24 cellular contexts compared by ENCODE assay signal in genomic region chr19:13960863-13961784, GRCh38. TPM values are rescaled to one million over a fixed set of nuclear protein-coding genes. Genes with fewer than 3 reads are reported as not detected.
DNase-seq lines count a peak whose midpoint lies in the region; ATAC-seq and TF ChIP-seq lines count a peak whose summit lies in the region.
"Had no signal": no experiment of that assay in that cellular context is flagged by ENCODE, and none has a peak within 500 bp of the region (broad histone marks: within the 10 kb centered on the region; RNA-seq: fewer than 3 reads in every experiment).

No MANE protein-coding gene starts in this region.

- H4K20me1 ChIP-seq in osteoblast (ENCODE audit: insufficient read depth, low read length): peaks cover 4% of the 10 kb centered on the region

- no peak for TF ChIP-seq CTCF in activated CD8-positive, alpha-beta T cell treated with anti-CD3 and anti-CD28 coated beads for 36 hours (IDR thresholded peaks at IDR 0.05)
- TF ChIP-seq CTCF in foreskin fibroblast (IDR thresholded peaks at IDR 0.05; ENCODE audit: low read depth, low read length) (peak; percentile 4), osteoblast (IDR thresholded peaks at IDR 0.05; ENCODE audit: extremely low read depth, low read depth, low read length) (no peak)

- DNase-seq in activated CD4-positive, alpha-beta memory T cell treated with anti-CD3 and anti-CD28 coated beads for 36 hours: no peak
- no peak for DNase-seq in activated CD4-positive, alpha-beta memory T cell treated with anti-CD3 and anti-CD28 coated beads, Interleukin-2, amount 10 ng/mL, durations not matched to agents 7 days and 5 days
- DNase-seq in activated CD8-positive, alpha-beta T cell treated with anti-CD3 and anti-CD28 coated beads for 36 hours: no peak
- no peak for DNase-seq in foreskin fibroblast
- DNase-seq in osteoblast (ENCODE audit: insufficient read length, low spot score, missing footprints): peak; percentile 83
- DNase-seq in NCI-H2081 (lab: John Stamatoyannopoulos, UW): no peak
- DNase-seq in NCI-H69 (lab: John Stamatoyannopoulos, UW): no peak
- no peak for DNase-seq in activated CD4-positive, alpha-beta T cell treated with anti-CD3 and anti-CD28 coated beads, Interleukin-2, amount 50 U/mL, for 48 hours
- DNase-seq: amniotic stem cell; CD8-positive, alpha-beta T cell; central memory CD4-positive, alpha-beta T cell; DMS79; effector memory CD4-positive, alpha-beta T cell; mesendoderm; NCI-H1694 treated with DMSO at 0.1 percent for 48 hours; NCI-H226; NK-92 treated with Interleukin-12 subunit alpha and Interleukin-12 subunit beta, amount 100 ng/mL, for 24 hours; retina; stimulated activated CD4-positive, alpha-beta T cell treated with anti-CD3 and anti-CD28 coated beads, Interleukin-12 subunit alpha, Interleukin-12 subunit beta, amount 100 ng/mL, for 4 hours; T-helper 1 cell; tibial artery had no signal

- peaks cover 19% of the 10 kb centered on the region for H3K36me3 Mint-ChIP-seq in activated CD4-positive, alpha-beta memory T cell treated with anti-CD3 and anti-CD28 coated beads for 36 hours
- peaks cover 43% of the 10 kb centered on the region for H3K36me3 Mint-ChIP-seq in activated CD4-positive, alpha-beta memory T cell treated with anti-CD3 and anti-CD28 coated beads, Interleukin-2, amount 10 ng/mL, durations not matched to agents 7 days and 5 days (ENCODE audit: low read depth)
- H3K36me3 Mint-ChIP-seq in activated CD8-positive, alpha-beta T cell treated with anti-CD3 and anti-CD28 coated beads for 36 hours (ENCODE audit: low read depth): peaks cover 11% of the 10 kb centered on the region

- H3K9me3 ChIP-seq in osteoblast (ENCODE audit: low read depth, low read length): no peaks in the 10 kb centered on the region
- H3K9me3 ChIP-seq: tibial artery had no signal

- H3K4me3 ChIP-seq in foreskin fibroblast (ENCODE audit: low read depth in 1 of 2, low read length in 2 of 2) (no peak overlapping the region), osteoblast (ENCODE audit: insufficient read depth, low read length) (no peak overlapping the region)
- H3K4me3 ChIP-seq: tibial artery had no signal

- no peaks in the 10 kb centered on the region for H3K4me1 Mint-ChIP-seq in activated CD4-positive, alpha-beta memory T cell treated with anti-CD3 and anti-CD28 coated beads for 36 hours (ENCODE audit: low read depth)
- H3K4me1 Mint-ChIP-seq in activated CD4-positive, alpha-beta memory T cell treated with anti-CD3 and anti-CD28 coated beads, Interleukin-2, amount 10 ng/mL, durations not matched to agents 7 days and 5 days: no peaks in the 10 kb centered on the region
- no peaks in the 10 kb centered on the region for H3K4me1 Mint-ChIP-seq in activated CD8-positive, alpha-beta T cell treated with anti-CD3 and anti-CD28 coated beads for 36 hours (ENCODE audit: low read depth)

- ATAC-seq in activated CD8-positive, alpha-beta T cell treated with anti-CD3 and anti-CD28 coated beads for 36 hours: no peak

- H3K4me1 ChIP-seq in osteoblast (ENCODE audit: insufficient read depth, low read length): peaks cover 7% of the 10 kb centered on the region
- H3K4me1 ChIP-seq: tibial artery had no signal

- H3K27me3 Mint-ChIP-seq in activated CD4-positive, alpha-beta memory T cell treated with anti-CD3 and anti-CD28 coated beads for 36 hours: no peaks in the 10 kb centered on the region
- no peaks in the 10 kb centered on the region for H3K27me3 Mint-ChIP-seq in activated CD4-positive, alpha-beta memory T cell treated with anti-CD3 and anti-CD28 coated beads, Interleukin-2, amount 10 ng/mL, durations not matched to agents 7 days and 5 days
- no peaks in the 10 kb centered on the region for H3K27me3 Mint-ChIP-seq in activated CD8-positive, alpha-beta T cell treated with anti-CD3 and anti-CD28 coated beads for 36 hours

- POLR2A ChIA-PET in activated CD4-positive, alpha-beta memory T cell treated with anti-CD3 and anti-CD28 coated beads for 36 hours (lab: Charles Lee): no interaction called here
- POLR2A ChIA-PET in activated CD4-positive, alpha-beta memory T cell treated with anti-CD3 and anti-CD28 coated beads, Interleukin-2, amount 10 ng/mL, durations not matched to agents 7 days and 5 days (lab: Charles Lee): interaction anchor here (0.7 to 2.6 kb wide), 4 partner anchors 9 to 87 kb away, joined by 3 to 11 read pairs (median 3); partner anchors contain the start of gene DCAF15
- POLR2A ChIA-PET in activated CD8-positive, alpha-beta T cell treated with anti-CD3 and anti-CD28 coated beads for 36 hours (lab: Charles Lee): interaction anchor here (1.1 to 1.7 kb wide), 3 partner anchors 18 to 46 kb away, joined by 3 to 5 read pairs (median 5); partner anchors contain the start of gene RFX1

- no peak overlapping the region for H3K27ac ChIP-seq in osteoblast (ENCODE audit: low read depth, low read length)
- H3K27ac ChIP-seq: HL-60, neural progenitor cell, tibial artery had no signal

- no peak overlapping the region for H3K4me2 ChIP-seq in osteoblast (ENCODE audit: insufficient read depth, low read length)

- H3K4me3 Mint-ChIP-seq in activated CD4-positive, alpha-beta memory T cell treated with anti-CD3 and anti-CD28 coated beads for 36 hours: no peak overlapping the region
- no peak overlapping the region for H3K4me3 Mint-ChIP-seq in activated CD4-positive, alpha-beta memory T cell treated with anti-CD3 and anti-CD28 coated beads, Interleukin-2, amount 10 ng/mL, durations not matched to agents 7 days and 5 days
- H3K4me3 Mint-ChIP-seq in activated CD8-positive, alpha-beta T cell treated with anti-CD3 and anti-CD28 coated beads for 36 hours: no peak overlapping the region
- H3K4me3 Mint-ChIP-seq: CD8-positive, alpha-beta T cell; neural progenitor cell had no signal

- H3K36me3 ChIP-seq in osteoblast (ENCODE audit: insufficient read depth, low read length): peaks cover 36% of the 10 kb centered on the region
- H3K36me3 ChIP-seq: neural progenitor cell had no signal

- intact Hi-C loops in activated CD4-positive, alpha-beta memory T cell treated with anti-CD3 and anti-CD28 coated beads for 36 hours (cut with micrococcal nuclease): no loop called here
- intact Hi-C loops in activated CD8-positive, alpha-beta T cell treated with anti-CD3 and anti-CD28 coated beads for 36 hours (cut with micrococcal nuclease): no loop called here

- H3K9me3 Mint-ChIP-seq in activated CD4-positive, alpha-beta memory T cell treated with anti-CD3 and anti-CD28 coated beads for 36 hours: no peaks in the 10 kb centered on the region
- H3K9me3 Mint-ChIP-seq in activated CD4-positive, alpha-beta memory T cell treated with anti-CD3 and anti-CD28 coated beads, Interleukin-2, amount 10 ng/mL, durations not matched to agents 7 days and 5 days: no peaks in the 10 kb centered on the region
- no peaks in the 10 kb centered on the region for H3K9me3 Mint-ChIP-seq in activated CD8-positive, alpha-beta T cell treated with anti-CD3 and anti-CD28 coated beads for 36 hours
- H3K9me3 Mint-ChIP-seq: activated T-helper 2 cell treated with anti-CD3 and anti-CD28 coated beads, Interferon-gamma antibody, Interleukin-2, Interleukin-4, amounts not matched to agents 10 μg/mL and 5 μg/mL and 100 μg/mL, durations not matched to agents 14 hours and 24 hours and 36 hours; CD8-positive, alpha-beta T cell; neural progenitor cell had no signal

- no peak overlapping the region for H2AFZ ChIP-seq in osteoblast (ENCODE audit: low read length)
- H2AFZ ChIP-seq: neural progenitor cell had no signal

- peak overlapping the region; percentile 51 for H3K27ac Mint-ChIP-seq in activated CD4-positive, alpha-beta memory T cell treated with anti-CD3 and anti-CD28 coated beads for 36 hours
- H3K27ac Mint-ChIP-seq in activated CD4-positive, alpha-beta memory T cell treated with anti-CD3 and anti-CD28 coated beads, Interleukin-2, amount 10 ng/mL, durations not matched to agents 7 days and 5 days: no peak overlapping the region
- H3K27ac Mint-ChIP-seq in activated CD8-positive, alpha-beta T cell treated with anti-CD3 and anti-CD28 coated beads for 36 hours: peak overlapping the region; percentile 25
- H3K27ac Mint-ChIP-seq: activated T-helper 2 cell treated with anti-CD3 and anti-CD28 coated beads, Interferon-gamma antibody, Interleukin-2, Interleukin-4, amounts not matched to agents 10 μg/mL and 5 μg/mL and 100 μg/mL, durations not matched to agents 14 hours and 24 hours and 36 hours; neural progenitor cell had no signal

- CTCF ChIA-PET in activated CD4-positive, alpha-beta memory T cell treated with anti-CD3 and anti-CD28 coated beads for 36 hours (lab: Charles Lee): interaction anchor here (0.7 to 1.1 kb wide), 3 partner anchors 58 to 112 kb away, joined by 3 read pairs; no protein-coding TSS in a partner anchor
- CTCF ChIA-PET in activated CD4-positive, alpha-beta memory T cell treated with anti-CD3 and anti-CD28 coated beads, Interleukin-2, amount 10 ng/mL, durations not matched to agents 7 days and 5 days (lab: Charles Lee): interaction anchor here (0.6 kb wide), 1 partner anchor 107 kb away, joined by 5 read pairs; no protein-coding TSS in a partner anchor
- CTCF ChIA-PET in activated CD8-positive, alpha-beta T cell treated with anti-CD3 and anti-CD28 coated beads for 36 hours (lab: Charles Lee): interaction anchor here (0.7 to 1.6 kb wide), 3 partner anchors 9 to 71 kb away, joined by 3 to 5 read pairs (median 3); partner anchors contain the start of gene IL27RA

- H3K79me2 ChIP-seq in osteoblast (ENCODE audit: insufficient read depth, low read length): no peaks in the 10 kb centered on the region

- no peaks in the 10 kb centered on the region for H3K27me3 ChIP-seq in osteoblast (ENCODE audit: insufficient read depth, low read length)
- H3K27me3 ChIP-seq: tibial artery had no signal

RNA-seq across cellular contexts. Expression of gene DCAF15, which starts 8.8 kb away (rescaled TPM):
- 10 to 100 TPM; 67.0 to 72.0 TPM for total RNA-seq in activated CD4-positive, alpha-beta memory T cell treated with anti-CD3 and anti-CD28 coated beads for 36 hours
- 10 to 100 TPM; 76.2 to 78.4 TPM for total RNA-seq in activated CD4-positive, alpha-beta memory T cell treated with anti-CD3 and anti-CD28 coated beads, Interleukin-2, amount 10 ng/mL, durations not matched to agents 7 days and 5 days
- 10 to 100 TPM; 51.3 to 51.9 TPM for total RNA-seq in activated CD8-positive, alpha-beta T cell treated with anti-CD3 and anti-CD28 coated beads for 36 hours
- total RNA-seq in osteoblast: 11.5 and 11.9 TPM in 2 replicates

RNA-seq across cellular contexts. Expression of gene PODNL1, which starts 22.9 kb away (rescaled TPM):
- total RNA-seq in activated CD4-positive, alpha-beta memory T cell treated with anti-CD3 and anti-CD28 coated beads for 36 hours: under 1 TPM; 0.34 to 0.50 TPM
- total RNA-seq in activated CD4-positive, alpha-beta memory T cell treated with anti-CD3 and anti-CD28 coated beads, Interleukin-2, amount 10 ng/mL, durations not matched to agents 7 days and 5 days: under 1 TPM; 0.35 to 0.48 TPM
- not detected for total RNA-seq in activated CD8-positive, alpha-beta T cell treated with anti-CD3 and anti-CD28 coated beads for 36 hours
- 4.0 and 6.5 TPM in 2 replicates for total RNA-seq in osteoblast
- total RNA-seq: CD8-positive, alpha-beta T cell had no signal

RNA-seq across cellular contexts. Expression of gene RFX1, which starts 45.0 kb away (rescaled TPM):
- 10 to 100 TPM; 14.4 to 15.2 TPM for total RNA-seq in activated CD4-positive, alpha-beta memory T cell treated with anti-CD3 and anti-CD28 coated beads for 36 hours
- total RNA-seq in activated CD4-positive, alpha-beta memory T cell treated with anti-CD3 and anti-CD28 coated beads, Interleukin-2, amount 10 ng/mL, durations not matched to agents 7 days and 5 days: 10 to 100 TPM; 16.8 to 18.6 TPM
- 10 to 100 TPM; 13.3 to 14.1 TPM for total RNA-seq in activated CD8-positive, alpha-beta T cell treated with anti-CD3 and anti-CD28 coated beads for 36 hours
- total RNA-seq in osteoblast: 2.4 and 2.5 TPM in 2 replicates

RNA-seq across cellular contexts. Expression of gene CC2D1A, which starts 55.1 kb away (rescaled TPM):
- total RNA-seq in activated CD4-positive, alpha-beta memory T cell treated with anti-CD3 and anti-CD28 coated beads for 36 hours: 10 to 100 TPM; 25.8 to 31.0 TPM
- total RNA-seq in activated CD4-positive, alpha-beta memory T cell treated with anti-CD3 and anti-CD28 coated beads, Interleukin-2, amount 10 ng/mL, durations not matched to agents 7 days and 5 days: 10 to 100 TPM; 30.6 to 32.7 TPM
- 10 to 100 TPM; 22.4 to 23.8 TPM for total RNA-seq in activated CD8-positive, alpha-beta T cell treated with anti-CD3 and anti-CD28 coated beads for 36 hours
- 19.2 and 22.4 TPM in 2 replicates for total RNA-seq in osteoblast

RNA-seq across cellular contexts. Expression of gene BRME1, which starts 55.2 kb away (rescaled TPM):
- total RNA-seq in activated CD4-positive, alpha-beta memory T cell treated with anti-CD3 and anti-CD28 coated beads for 36 hours: 1 to 10 TPM; 7.7 to 9.0 TPM
- total RNA-seq in activated CD4-positive, alpha-beta memory T cell treated with anti-CD3 and anti-CD28 coated beads, Interleukin-2, amount 10 ng/mL, durations not matched to agents 7 days and 5 days: 1 to 10 TPM; 3.8 to 4.4 TPM
- 1 to 10 TPM; 3.6 to 5.2 TPM for total RNA-seq in activated CD8-positive, alpha-beta T cell treated with anti-CD3 and anti-CD28 coated beads for 36 hours
- 0.59 and 0.72 TPM in 2 replicates for total RNA-seq in osteoblast
